In genomic region chr2:229231885-229232284, GRCh38 we compare ENCODE assay signal across 19 cellular contexts. TPM values are rescaled to one million over a fixed set of nuclear protein-coding genes. Genes with fewer than 3 reads are reported as not detected.
DNase-seq lines count a peak whose midpoint lies in the region; ATAC-seq and TF ChIP-seq lines count a peak whose summit lies in the region.
"Had no signal": no experiment of that assay in that cellular context is flagged by ENCODE, and none has a peak within 500 bp of the region (broad histone marks: within the 10 kb centered on the region; RNA-seq: fewer than 3 reads in every experiment).

No MANE protein-coding gene starts in this region.

- H3K4me3 ChIP-seq in esophagus muscularis mucosa (peak overlapping the region in 3 of 4 donors; percentile 4 to 32 (median 7)), lung (no peak overlapping the region), uterus (no peak overlapping the region)
- H3K4me3 ChIP-seq: A549 had no signal

- H3K27ac ChIP-seq in esophagus muscularis mucosa (replicated peaks in 1 of 4) = peak overlapping the region in 3 of 4 donors; percentile 12 to 49 (median 31)
- H3K27ac ChIP-seq in lung (ENCODE audit: low read depth in 1 of 2, low read length in 1 of 2) = no peak overlapping the region
- peak overlapping the region; percentile 16 to 37 for H3K27ac ChIP-seq in uterus
- H3K27ac ChIP-seq: 22Rv1, A549, C4-2B, HL-60 had no signal

- intact Hi-C loops in Right ventricle myocardium inferior (cut with DNase I) = no loop called here
- intact Hi-C loops in left cardiac atrium (cut with DNase I) = no loop called here
- intact Hi-C loops in esophagus muscularis mucosa (cut with DNase I) = no loop called here
- intact Hi-C loops in uterus (cut with DNase I; ENCODE audit: low total_unique reads) = no loop called here

- no peaks in the 10 kb centered on the region for H3K9me3 ChIP-seq in esophagus muscularis mucosa
- peaks cover 0 to 1% of the 10 kb centered on the region in 2 donors for H3K9me3 ChIP-seq in lung (ENCODE audit: control insufficient read depth in 2 of 2, insufficient read depth in 1 of 2, low read length in 1 of 2)
- H3K9me3 ChIP-seq in uterus = no peaks in the 10 kb centered on the region
- H3K9me3 ChIP-seq: A549, Caco-2 had no signal

- H3K27me3 ChIP-seq in esophagus muscularis mucosa (no peaks in the 10 kb centered on the region), lung (ENCODE audit: control insufficient read depth, insufficient read depth) (no peaks in the 10 kb centered on the region), uterus (no peaks in the 10 kb centered on the region)

- ATAC-seq in Right ventricle myocardium inferior = peak; percentile 37
- no peak for ATAC-seq in left cardiac atrium
- ATAC-seq in lung (ENCODE audit: insufficient read depth, low FRiP score) = peak; percentile 8
- ATAC-seq: A549, HCT116 had no signal

- 86% methylated on average over 7 of the region's 7 CpGs for WGBS in esophagus muscularis mucosa
- WGBS in lung, 2 donors = 57 to 90% methylated on average over 7 of the region's 7 CpGs

- H3K4me1 ChIP-seq in esophagus muscularis mucosa = peaks cover 0 to 13% (median 5%) of the 10 kb centered on the region in 4 donors
- H3K4me1 ChIP-seq in lung (ENCODE audit: control insufficient read depth in 2 of 2, insufficient read depth in 2 of 2, low read length in 2 of 2) = peaks cover 3 to 4% of the 10 kb centered on the region in 2 donors
- no peaks in the 10 kb centered on the region for H3K4me1 ChIP-seq in uterus
- H3K4me1 ChIP-seq: A549, Caco-2 had no signal

- no peak for TF ChIP-seq POLR2A in esophagus muscularis mucosa (IDR thresholded peaks at IDR 0.05; ENCODE audit: low read depth)
- TF ChIP-seq POLR2A in uterus (IDR thresholded peaks at IDR 0.05) = no peak

- TF ChIP-seq EP300 in esophagus muscularis mucosa (IDR thresholded peaks at IDR 0.05) = no peak

- no peak for DNase-seq in Right ventricle myocardium inferior (ENCODE audit: missing footprints)
- DNase-seq in left cardiac atrium = no peak
- no peak for DNase-seq in esophagus muscularis mucosa (ENCODE audit: extremely low spot score)
- DNase-seq in lung (ENCODE audit: low spot score) = peak; percentile 64
- no peak for DNase-seq in uterus
- DNase-seq in NCI-H128 (lab: John Stamatoyannopoulos, UW; ENCODE audit: unreplicated experiment) = no peak
- DNase-seq in MV-4-11 (lab: John Stamatoyannopoulos, UW) = no peak
- DNase-seq: AML-193; Caco-2; CD4-positive, alpha-beta T cell; GOT3; H7; HFFc6; IMR-90 had no signal

- no peak for TF ChIP-seq CTCF in esophagus muscularis mucosa (IDR thresholded peaks at IDR 0.05)
- no peak for TF ChIP-seq CTCF in lung (IDR thresholded peaks at IDR 0.05; ENCODE audit: control extremely low read depth, extremely low read depth)
- no peak for TF ChIP-seq CTCF in uterus (IDR thresholded peaks at IDR 0.05)

- H3K36me3 ChIP-seq in esophagus muscularis mucosa = no peaks in the 10 kb centered on the region
- H3K36me3 ChIP-seq in lung (ENCODE audit: control insufficient read depth in 2 of 2, insufficient read depth in 2 of 2, low read length in 2 of 2) = peaks cover 0 to 3% of the 10 kb centered on the region in 2 donors
- no peaks in the 10 kb centered on the region for H3K36me3 ChIP-seq in uterus

RNA-seq across cellular contexts. Expression of gene PID1, which starts 39.2 kb away (rescaled TPM):
- total RNA-seq in Right ventricle myocardium inferior (8.4 TPM), left cardiac atrium (10 to 100 TPM; 11.3 to 15.1 TPM), esophagus muscularis mucosa (10 to 100 TPM; 48.2 to 68.7 (median 55.4) TPM), lung (10 to 100 TPM; 41.3 to 45.7 TPM), uterus (10 to 100 TPM; 26.4 to 48.5 (median 37.1) TPM)
- 10 to 100 TPM; 17.0 to 18.7 TPM for polyA plus RNA-seq in lung

Comparison
In these comparisons a context has a peak if more than half of its experiments do, and no peak if none do; other contexts are left out.
1. ATAC-seq: peak in Right ventricle myocardium inferior (single experiment) and lung (single experiment); none in left cardiac atrium (0 of 2).
2. H3K27ac ChIP-seq: peak in esophagus muscularis mucosa (3 of 4) and uterus (2 of 2); none in lung (0 of 2).
3. H3K4me3 ChIP-seq: peak in esophagus muscularis mucosa (3 of 4); none in lung (single experiment) and uterus (0 of 2).